Comparison of ENCODE assay signal across 34 cellular contexts in the genomic region with DNA sequence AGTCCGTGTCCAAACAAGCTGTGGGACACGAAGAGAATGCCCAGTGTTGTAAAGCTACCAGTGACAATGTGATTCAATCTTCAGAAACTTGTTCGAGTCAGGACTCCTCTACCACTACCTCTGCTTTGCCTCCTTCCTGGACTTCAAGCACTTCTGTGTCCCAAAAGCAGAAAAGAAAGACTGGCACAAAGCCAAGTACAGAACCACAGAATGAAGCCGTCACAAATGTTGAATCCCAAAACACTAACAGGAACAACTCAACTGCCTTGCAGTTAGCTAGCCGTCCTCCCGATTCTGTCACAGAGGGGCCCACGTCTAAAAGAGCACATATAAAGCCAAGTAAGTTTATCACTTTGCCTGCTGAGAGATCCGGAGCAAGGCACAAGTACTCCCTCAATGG.
"Had no signal": no experiment of that assay in that cellular context is flagged by ENCODE, and none has a peak within 500 bp of the region (broad histone marks: within the 10 kb centered on the region; RNA-seq: fewer than 3 reads in every experiment).

No MANE protein-coding gene starts in this region.

- H3K36me3 ChIP-seq: brain microvascular endothelial cell had no signal

- DNase-seq: activated B cell treated with CpG ODN at 0.5 μM for 24 hours; activated CD4-positive, alpha-beta memory T cell treated with anti-CD3 and anti-CD28 coated beads for 36 hours; activated CD4-positive, alpha-beta T cell treated with anti-CD3 and anti-CD28 coated beads for 4 hours; activated CD4-positive, alpha-beta T cell treated with anti-CD3 and anti-CD28 coated beads, Interleukin-2, amount 50 U/mL, for 1 hour; activated CD4-positive, CD25-positive, alpha-beta regulatory T cell treated with anti-CD3 and anti-CD28 coated beads, Interleukin-2, amount 50 U/mL, for 72 hours; activated CD8-positive, alpha-beta memory T cell treated with anti-CD3 and anti-CD28 coated beads, Interleukin-2, amount 50 U/mL, for 4 hours; activated effector memory CD4-positive, alpha-beta T cell treated with Interleukin-2 at 50 U/mL for 16 hours; activated naive CD4-positive, alpha-beta T cell treated with anti-CD3 and anti-CD28 coated beads, Interleukin-2, amount 50 U/mL, for 16 hours; activated naive CD8-positive, alpha-beta T cell treated with anti-CD3 and anti-CD28 coated beads for 36 hours; activated T-cell treated with anti-CD3 and anti-CD28 coated beads for 4 hours; activated T-cell treated with anti-CD3 and anti-CD28 coated beads, Interleukin-2, amount 50 U/mL, for 4 hours; amniotic stem cell; aorta; brain microvascular endothelial cell; central memory CD4-positive, alpha-beta T cell; NCI-H1105; NCI-H1417 treated with DMSO at 0.1 percent for 48 hours; NCI-H187 treated with DMSO at 0.1 percent for 48 hours; NCI-H2081; NCI-H2171 treated with DMSO at 0.1 percent for 48 hours; NCI-H2227 treated with DMSO at 0.1 percent for 48 hours; NCI-H446; NCI-H510A treated with DMSO at 0.1 percent for 48 hours; NCI-H526 treated with DMSO at 0.1 percent for 48 hours; NCI-H774; PC-9; SIG-M5; SW 1271; T-helper 1 cell; T1000 had no signal

- H3K9me3 Mint-ChIP-seq: activated B cell treated with CpG ODN at 0.5 μM for 24 hours; activated CD4-positive, alpha-beta memory T cell treated with anti-CD3 and anti-CD28 coated beads for 36 hours; activated T-cell treated with anti-CD3 and anti-CD28 coated beads, Interleukin-2, amount 50 U/mL, for 4 hours had no signal

- H3K4me3 ChIP-seq: PC-9 had no signal

- H3K4me3 Mint-ChIP-seq: activated B cell treated with CpG ODN at 0.5 μM for 24 hours; activated CD4-positive, alpha-beta memory T cell treated with anti-CD3 and anti-CD28 coated beads for 36 hours; activated naive CD8-positive, alpha-beta T cell treated with anti-CD3 and anti-CD28 coated beads for 36 hours; activated T-cell treated with anti-CD3 and anti-CD28 coated beads, Interleukin-2, amount 50 U/mL, for 4 hours had no signal

- H2AFZ ChIP-seq: PC-9 had no signal

- H3K27ac Mint-ChIP-seq: activated B cell treated with CpG ODN at 0.5 μM for 24 hours; activated CD4-positive, alpha-beta memory T cell treated with anti-CD3 and anti-CD28 coated beads for 36 hours; activated naive CD8-positive, alpha-beta T cell treated with anti-CD3 and anti-CD28 coated beads for 36 hours had no signal

- ATAC-seq: activated T-cell treated with anti-CD3 and anti-CD28 coated beads, Interleukin-2, amount 50 U/mL, for 4 hours; Right ventricle myocardium inferior had no signal

- FAIRE-seq: RCC 7860, TTC549 had no signal

- H3K27me3 ChIP-seq: brain microvascular endothelial cell had no signal

- H3K4me1 Mint-ChIP-seq: activated B cell treated with CpG ODN at 0.5 μM for 24 hours; activated naive CD8-positive, alpha-beta T cell treated with anti-CD3 and anti-CD28 coated beads for 36 hours had no signal

- H3K4me2 ChIP-seq: PC-9 had no signal

- H3K27ac ChIP-seq: brain microvascular endothelial cell, PC-9, RWPE1 had no signal

- H3K27me3 Mint-ChIP-seq: activated B cell treated with CpG ODN at 0.5 μM for 24 hours; activated CD4-positive, alpha-beta memory T cell treated with anti-CD3 and anti-CD28 coated beads for 36 hours; activated naive CD8-positive, alpha-beta T cell treated with anti-CD3 and anti-CD28 coated beads for 36 hours had no signal

- H3K36me3 Mint-ChIP-seq: activated CD4-positive, alpha-beta memory T cell treated with anti-CD3 and anti-CD28 coated beads for 36 hours; activated naive CD8-positive, alpha-beta T cell treated with anti-CD3 and anti-CD28 coated beads for 36 hours had no signal
